In the genomic region with DNA sequence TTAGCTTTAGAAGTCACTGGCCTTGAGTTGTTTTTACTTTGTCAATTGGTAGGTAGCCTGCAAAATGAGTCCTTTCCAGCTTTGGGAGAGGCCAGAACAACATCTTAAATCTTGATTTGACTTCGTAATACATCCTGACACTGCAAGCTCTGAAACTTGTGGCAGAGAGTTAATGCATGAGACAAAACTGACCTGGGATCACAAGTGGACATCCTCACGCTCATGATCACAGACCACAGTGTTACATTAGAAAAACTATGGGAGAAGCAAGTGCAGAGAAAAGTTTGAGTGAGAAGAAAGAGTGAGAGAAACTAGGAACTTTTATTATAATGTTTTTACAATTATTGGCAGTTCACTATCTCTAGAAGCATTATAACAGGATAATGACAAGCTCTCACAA, we compare ENCODE assay signal across 13 cellular contexts.
A peak's percentile ranks its signal among the peaks of the same experiment; 100 is the strongest.
DNase-seq lines count a peak whose midpoint lies in the region; ATAC-seq, FAIRE-seq and TF ChIP-seq lines count a peak whose summit lies in the region.
"Had no signal": no experiment of that assay in that cellular context is flagged by ENCODE, and none has a peak within 500 bp of the region (broad histone marks: within the 10 kb centered on the region; RNA-seq: fewer than 3 reads in every experiment).

No MANE protein-coding gene starts in this region.

- H3K9me3 Mint-ChIP-seq in chondrocyte (ENCODE audit: low read depth) = no peaks in the 10 kb centered on the region
- H3K9me3 Mint-ChIP-seq in CD8-positive, alpha-beta T cell = no peaks in the 10 kb centered on the region
- H3K9me3 Mint-ChIP-seq: activated CD4-positive, alpha-beta memory T cell treated with anti-CD3 and anti-CD28 coated beads for 36 hours; activated naive CD8-positive, alpha-beta T cell treated with anti-CD3 and anti-CD28 coated beads for 36 hours had no signal

- H3K4me2 ChIP-seq in skeletal muscle satellite cell (ENCODE audit: low read length) = peak overlapping the region; percentile 76

- H3K4me3 ChIP-seq in skeletal muscle satellite cell (ENCODE audit: low read length) = peak overlapping the region; percentile 30
- no peak overlapping the region for H3K4me3 ChIP-seq in CD8-positive, alpha-beta T cell (ENCODE audit: low read depth, low read length)

- no peak for TF ChIP-seq CTCF in chondrocyte (IDR thresholded peaks at IDR 0.05)
- no peak for TF ChIP-seq CTCF in CD8-positive, alpha-beta T cell (IDR thresholded peaks at IDR 0.05)

- peaks cover 56% of the 10 kb centered on the region for H3K4me1 Mint-ChIP-seq in chondrocyte (ENCODE audit: low read depth)
- H3K4me1 Mint-ChIP-seq in CD8-positive, alpha-beta T cell (ENCODE audit: low read depth) = no peaks in the 10 kb centered on the region
- H3K4me1 Mint-ChIP-seq: activated naive CD8-positive, alpha-beta T cell treated with anti-CD3 and anti-CD28 coated beads for 36 hours had no signal

- DNase-seq in H54 (ENCODE audit: insufficient read length, low spot score) = no peak
- no peak for DNase-seq in chondrocyte (ENCODE audit: low spot score)
- no peak for DNase-seq in activated gamma-delta T cell treated with Interleukin-2 at 50 U/mL for 16 hours
- no peak for DNase-seq in CD8-positive, alpha-beta T cell
- DNase-seq in T-helper 9 cell = no peak
- no peak for DNase-seq in NCI-H128 (lab: John Stamatoyannopoulos, UW; ENCODE audit: unreplicated experiment)
- DNase-seq: activated CD4-positive, alpha-beta memory T cell treated with anti-CD3 and anti-CD28 coated beads for 36 hours; activated naive CD8-positive, alpha-beta T cell treated with anti-CD3 and anti-CD28 coated beads for 36 hours; NCI-H2171; SHP77; stimulated activated CD4-positive, alpha-beta T cell treated with anti-CD3 and anti-CD28 coated beads, Interleukin-2, amount 100 ng/mL, for 24 hours had no signal

- H3K9me3 ChIP-seq in skeletal muscle satellite cell (replicated peaks; ENCODE audit: low read length) = no peaks in the 10 kb centered on the region
- no peaks in the 10 kb centered on the region for H3K9me3 ChIP-seq in CD8-positive, alpha-beta T cell (ENCODE audit: low read length)

- CTCF ChIA-PET in CD8-positive, alpha-beta T cell (lab: Charles Lee) = no interaction called here

- no peak for ATAC-seq in CD8-positive, alpha-beta T cell

- H3K4me3 Mint-ChIP-seq in chondrocyte (ENCODE audit: unreplicated experiment) = peak overlapping the region; percentile 72
- H3K4me3 Mint-ChIP-seq in CD8-positive, alpha-beta T cell = no peak overlapping the region
- H3K4me3 Mint-ChIP-seq: activated CD4-positive, alpha-beta memory T cell treated with anti-CD3 and anti-CD28 coated beads for 36 hours; activated naive CD8-positive, alpha-beta T cell treated with anti-CD3 and anti-CD28 coated beads for 36 hours had no signal

- H3K36me3 ChIP-seq in skeletal muscle satellite cell (ENCODE audit: insufficient read depth, low read length) = no peaks in the 10 kb centered on the region
- no peaks in the 10 kb centered on the region for H3K36me3 ChIP-seq in CD8-positive, alpha-beta T cell (ENCODE audit: insufficient read depth, low read length)

- peaks cover 16% of the 10 kb centered on the region for H3K4me1 ChIP-seq in skeletal muscle satellite cell (ENCODE audit: control insufficient read depth, insufficient read depth, low read length)
- H3K4me1 ChIP-seq in CD8-positive, alpha-beta T cell (ENCODE audit: insufficient read depth, low read length) = no peaks in the 10 kb centered on the region

- intact Hi-C loops in CD8-positive, alpha-beta T cell (cut with DNase I, micrococcal nuclease) = no loop called here

- peak overlapping the region; percentile 54 for H3K27ac ChIP-seq in layer of hippocampus (ENCODE audit: low read depth, low read length)
- no peak overlapping the region for H3K27ac ChIP-seq in CD8-positive, alpha-beta T cell (ENCODE audit: low read depth, low read length)

- H3K27me3 ChIP-seq in layer of hippocampus (ENCODE audit: control insufficient read depth, insufficient read depth, low read length) (no peaks in the 10 kb centered on the region), skeletal muscle satellite cell (ENCODE audit: control insufficient read depth, insufficient read depth, low read length) (no peaks in the 10 kb centered on the region)
- no peaks in the 10 kb centered on the region for H3K27me3 ChIP-seq in CD8-positive, alpha-beta T cell (ENCODE audit: insufficient read depth, low read length)

- FAIRE-seq in H54 (lab: Jason Lieb, UNC) = peak; percentile 43

- H3K36me3 Mint-ChIP-seq in chondrocyte (ENCODE audit: low read depth) = peaks cover 1% of the 10 kb centered on the region
- H3K36me3 Mint-ChIP-seq in CD8-positive, alpha-beta T cell = no peaks in the 10 kb centered on the region
- H3K36me3 Mint-ChIP-seq: activated CD4-positive, alpha-beta memory T cell treated with anti-CD3 and anti-CD28 coated beads for 36 hours; activated naive CD8-positive, alpha-beta T cell treated with anti-CD3 and anti-CD28 coated beads for 36 hours had no signal

- POLR2A ChIA-PET in CD8-positive, alpha-beta T cell (lab: Charles Lee) = interaction anchor here (0.6 kb wide), 1 partner anchor 1770 kb away, joined by 3 read pairs; no protein-coding TSS in a partner anchor

- TF ChIP-seq POLR2A in H54 (IDR thresholded peaks at IDR 0.05; ENCODE audit: low read depth, low read length) = no peak

- H3K27me3 Mint-ChIP-seq in chondrocyte (ENCODE audit: low read depth) = no peaks in the 10 kb centered on the region
- no peaks in the 10 kb centered on the region for H3K27me3 Mint-ChIP-seq in CD8-positive, alpha-beta T cell (ENCODE audit: low read depth)
- H3K27me3 Mint-ChIP-seq: activated CD4-positive, alpha-beta memory T cell treated with anti-CD3 and anti-CD28 coated beads for 36 hours; activated naive CD8-positive, alpha-beta T cell treated with anti-CD3 and anti-CD28 coated beads for 36 hours had no signal

- peak overlapping the region; percentile 96 for H3K27ac Mint-ChIP-seq in chondrocyte (ENCODE audit: unreplicated experiment)
- H3K27ac Mint-ChIP-seq in CD8-positive, alpha-beta T cell = no peak overlapping the region
- H3K27ac Mint-ChIP-seq: activated CD4-positive, alpha-beta memory T cell treated with anti-CD3 and anti-CD28 coated beads for 36 hours; activated naive CD8-positive, alpha-beta T cell treated with anti-CD3 and anti-CD28 coated beads for 36 hours had no signal

- H3K9ac ChIP-seq in skeletal muscle satellite cell (ENCODE audit: low read depth, low read length) = peak overlapping the region; percentile 25
